Comparison of ENCODE assay signal across 8 cellular contexts in genomic region chr7:80312139-80312661, GRCh38.
DNase-seq lines count a peak whose midpoint lies in the region; ATAC-seq and TF ChIP-seq lines count a peak whose summit lies in the region.

No MANE protein-coding gene starts in this region.

- DNase-seq in DMS153 (lab: John Stamatoyannopoulos, UW) (peak; percentile 93), NCI-H146 treated with DMSO at 0.1 percent for 48 hours (lab: John Stamatoyannopoulos, UW; ENCODE audit: unreplicated experiment) (peak; percentile 7), chondrocyte (ENCODE audit: low spot score) (no peak), mucosa of descending colon (peak in 1 of 3 donors; percentile 19), mesenteric fat pad (ENCODE audit: low spot score) (no peak)

- no peaks in the 10 kb centered on the region for H3K9me3 Mint-ChIP-seq in chondrocyte (ENCODE audit: low read depth)

- H3K9me3 ChIP-seq in mucosa of descending colon, result no peaks in the 10 kb centered on the region

- peak; percentile 93 for ATAC-seq in mucosa of descending colon
- ATAC-seq in GM18520 (IDR thresholded peaks at IDR 0.05; ENCODE audit: unreplicated experiment), result no peak
- ATAC-seq in HG03439 (IDR thresholded peaks at IDR 0.05; ENCODE audit: unreplicated experiment), result no peak
- ATAC-seq in activated CD4-positive, CD25-positive, alpha-beta regulatory T cell treated with anti-CD3 and anti-CD28 coated beads, Interleukin-2, amount 50 U/mL, for 24 hours, result no peak

- TF ChIP-seq CTCF in chondrocyte (IDR thresholded peaks at IDR 0.05), result no peak
- TF ChIP-seq CTCF in mucosa of descending colon (IDR thresholded peaks at IDR 0.05), result no peak

- H3K36me3 ChIP-seq in mucosa of descending colon (ENCODE audit: low read depth), result no peaks in the 10 kb centered on the region

- no peaks in the 10 kb centered on the region for H3K4me1 ChIP-seq in mucosa of descending colon (ENCODE audit: low read depth)

- H3K4me1 Mint-ChIP-seq in chondrocyte (ENCODE audit: low read depth), result peaks cover 35% of the 10 kb centered on the region

- intact Hi-C loops in mucosa of descending colon (cut with DNase I, micrococcal nuclease), result no loop called here

- H3K27ac Mint-ChIP-seq in chondrocyte (ENCODE audit: unreplicated experiment), result peak overlapping the region; percentile 82

- H3K4me3 Mint-ChIP-seq in chondrocyte (ENCODE audit: unreplicated experiment), result no peak overlapping the region

- no peaks in the 10 kb centered on the region for H3K27me3 Mint-ChIP-seq in chondrocyte (ENCODE audit: low read depth)

- H3K4me3 ChIP-seq in mucosa of descending colon, result no peak overlapping the region

- no peaks in the 10 kb centered on the region for H3K36me3 Mint-ChIP-seq in chondrocyte (ENCODE audit: low read depth)

Comparison
In these comparisons a context has a peak if more than half of its experiments do, and no peak if none do; other contexts are left out.
1. DNase-seq: peak in DMS153 (single experiment) and NCI-H146 treated with DMSO at 0.1 percent for 48 hours (single experiment); none in chondrocyte (single experiment) and mesenteric fat pad (single experiment).